8 cellular contexts compared by ENCODE assay signal in genomic region chr9:115035872-115036612, GRCh38.
DNase-seq lines count a peak whose midpoint lies in the region; ATAC-seq and TF ChIP-seq lines count a peak whose summit lies in the region.

No MANE protein-coding gene starts in this region.

- H3K27me3 ChIP-seq in esophagus muscularis mucosa, result no peaks in the 10 kb centered on the region

- TF ChIP-seq POLR2A in esophagus muscularis mucosa (IDR thresholded peaks at IDR 0.05; ENCODE audit: low read depth), result no peak

- H3K27ac ChIP-seq in SK-N-MC, result peak overlapping the region; percentile 77
- peak overlapping the region; percentile 64 to 80 (median 70) for H3K27ac ChIP-seq in esophagus muscularis mucosa (replicated peaks in 1 of 4)

- 85% methylated on average over 12 of the region's 17 CpGs for WGBS in esophagus muscularis mucosa

- H3K9me3 ChIP-seq in SK-N-MC (ENCODE audit: low read depth, low read length), result no peaks in the 10 kb centered on the region
- no peaks in the 10 kb centered on the region for H3K9me3 ChIP-seq in esophagus muscularis mucosa

- peaks cover 13 to 80% (median 46%) of the 10 kb centered on the region in 4 donors for H3K4me1 ChIP-seq in esophagus muscularis mucosa

- H3K4me3 ChIP-seq in SK-N-MC (no peak overlapping the region), esophagus muscularis mucosa (no peak overlapping the region)

- TF ChIP-seq CTCF in esophagus muscularis mucosa (IDR thresholded peaks at IDR 0.05), result no peak

- TF ChIP-seq EP300 in esophagus muscularis mucosa (IDR thresholded peaks at IDR 0.05), result no peak

- H3K36me3 ChIP-seq in SK-N-MC (ENCODE audit: insufficient read depth, low read length) (no peaks in the 10 kb centered on the region), esophagus muscularis mucosa (peaks cover 0 to 38% (median 22%) of the 10 kb centered on the region in 4 donors)

- intact Hi-C loops in Right ventricle myocardium inferior (cut with DNase I), result no loop called here
- intact Hi-C loops in cardiac septum (cut with DNase I), result no loop called here
- intact Hi-C loops in esophagus muscularis mucosa (cut with DNase I), result loop anchor here (10.0 kb wide), 1 partner anchor 109 kb away; no protein-coding TSS in a partner anchor

- peak overlapping the region; percentile 43 for H3K9ac ChIP-seq in SK-N-MC (ENCODE audit: insufficient read length)

- ATAC-seq in Right ventricle myocardium inferior (peak; percentile 76), HG02884 (IDR thresholded peaks at IDR 0.05; ENCODE audit: unreplicated experiment) (peak; percentile 82)

- DNase-seq in Right ventricle myocardium inferior (ENCODE audit: missing footprints) (peak; percentile 51), cardiac septum (ENCODE audit: low spot score) (no peak), SK-N-MC (ENCODE audit: low read depth, low spot score) (peak; percentile 42), esophagus muscularis mucosa (ENCODE audit: extremely low spot score) (no peak), NCI-H2171 treated with DMSO at 0.1 percent for 48 hours (lab: John Stamatoyannopoulos, UW) (no peak), A172 (ENCODE audit: low spot score) (no peak)
- DNase-seq in stimulated activated CD4-positive, alpha-beta T cell treated with anti-CD3 and anti-CD28 coated beads, Interleukin-2, amount 100 ng/mL, for 48 hours, result peak; percentile 21 to 30

Comparison
In these comparisons a context has a peak if more than half of its experiments do, and no peak if none do; other contexts are left out.
1. DNase-seq: peak in Right ventricle myocardium inferior (single experiment), SK-N-MC (single experiment) and stimulated activated CD4-positive, alpha-beta T cell treated with anti-CD3 and anti-CD28 coated beads, Interleukin-2, amount 100 ng/mL, for 48 hours (2 of 2); none in cardiac septum (single experiment), esophagus muscularis mucosa (single experiment), NCI-H2171 treated with DMSO at 0.1 percent for 48 hours (single experiment) and A172 (single experiment).